In genomic region chr9:87581513-87581912, GRCh38 we compare ENCODE assay signal across 13 cellular contexts.
DNase-seq lines count a peak whose midpoint lies in the region; ATAC-seq, FAIRE-seq and TF ChIP-seq lines count a peak whose summit lies in the region.
"Had no signal": no experiment of that assay in that cellular context is flagged by ENCODE, and none has a peak within 500 bp of the region (broad histone marks: within the 10 kb centered on the region; RNA-seq: fewer than 3 reads in every experiment).

No MANE protein-coding gene starts in this region.

- H3K9ac ChIP-seq in K562 (ENCODE audit: insufficient read depth in 1 of 2, low read depth in 2 of 2, low read length in 2 of 2) (no peak overlapping the region), rectal smooth muscle tissue (ENCODE audit: low read length) (no peak overlapping the region)

- H3K9me3 Mint-ChIP-seq in CD4-positive, alpha-beta memory T cell: peaks cover 0 to 5% (median 0%) of the 10 kb centered on the region in 8 donors
- H3K9me3 Mint-ChIP-seq in activated naive CD4-positive, alpha-beta T cell treated with anti-CD3 and anti-CD28 coated beads for 36 hours: no peaks in the 10 kb centered on the region

- no peak overlapping the region for H2AFZ ChIP-seq in K562 (ENCODE audit: low read depth, low read length)

- no peak for TF ChIP-seq POLR2A in K562 (conservative IDR thresholded peaks at IDR 0.05)

- no peaks in the 10 kb centered on the region for H3K4me1 Mint-ChIP-seq in CD4-positive, alpha-beta memory T cell
- no peaks in the 10 kb centered on the region for H3K4me1 Mint-ChIP-seq in activated naive CD4-positive, alpha-beta T cell treated with anti-CD3 and anti-CD28 coated beads for 36 hours (ENCODE audit: low read depth)
- H3K4me1 Mint-ChIP-seq: B cell had no signal

- H3K27me3 ChIP-seq in K562 (ENCODE audit: control insufficient read depth in 2 of 2, insufficient read depth in 2 of 2, low read length in 2 of 2) (no peaks in the 10 kb centered on the region), right cardiac atrium (ENCODE audit: control insufficient read depth, insufficient read depth) (no peaks in the 10 kb centered on the region), rectal smooth muscle tissue (ENCODE audit: control insufficient read depth, insufficient read depth, low read length) (no peaks in the 10 kb centered on the region)
- no peaks in the 10 kb centered on the region for H3K27me3 ChIP-seq in CD4-positive, alpha-beta memory T cell (ENCODE audit: insufficient read depth, low read length)

- TF ChIP-seq EP300 in K562 (IDR thresholded peaks at IDR 0.05; ENCODE audit: low read length): peak; percentile 33; the same call in 1 of the 2 replicates

- peaks cover 0 to 28% of the 10 kb centered on the region in 2 experiments; a peak in 4 of 5 replicates for H3K4me1 ChIP-seq in K562 (replicated peaks in 1 of 2; ENCODE audit: control insufficient read depth in 2 of 2, insufficient read depth in 2 of 2, low read length in 2 of 2)
- peaks cover 5% of the 10 kb centered on the region for H3K4me1 ChIP-seq in right cardiac atrium (ENCODE audit: control insufficient read depth, insufficient read depth, low read length)
- peaks cover 21% of the 10 kb centered on the region for H3K4me1 ChIP-seq in rectal smooth muscle tissue (ENCODE audit: control insufficient read depth, insufficient read depth, low read length)
- no peaks in the 10 kb centered on the region for H3K4me1 ChIP-seq in CD4-positive, alpha-beta memory T cell (ENCODE audit: insufficient read depth, low read length)

- H3K27ac ChIP-seq in K562 (ENCODE audit: extremely low read depth, low read depth, low read length) (no peak overlapping the region; the same call in 2 of the 3 replicates), right cardiac atrium (ENCODE audit: low read length) (no peak overlapping the region), rectal smooth muscle tissue (ENCODE audit: low read depth, low read length) (peak overlapping the region; percentile 71)
- H3K27ac ChIP-seq in CD4-positive, alpha-beta memory T cell (ENCODE audit: low read depth, low read length): no peak overlapping the region

- H3K4me3 Mint-ChIP-seq in CD4-positive, alpha-beta memory T cell: no peak overlapping the region
- no peak overlapping the region for H3K4me3 Mint-ChIP-seq in activated naive CD4-positive, alpha-beta T cell treated with anti-CD3 and anti-CD28 coated beads for 36 hours
- H3K4me3 Mint-ChIP-seq: B cell had no signal

- no peak overlapping the region for H3K4me3 ChIP-seq in K562
- no peak overlapping the region for H3K4me3 ChIP-seq in right cardiac atrium (ENCODE audit: low read length)
- H3K4me3 ChIP-seq in rectal smooth muscle tissue (ENCODE audit: low read length): no peak overlapping the region
- H3K4me3 ChIP-seq in CD4-positive, alpha-beta memory T cell (ENCODE audit: low read length in 2 of 2): no peak overlapping the region

- no peak overlapping the region for H3K27ac Mint-ChIP-seq in CD4-positive, alpha-beta memory T cell
- H3K27ac Mint-ChIP-seq in activated naive CD4-positive, alpha-beta T cell treated with anti-CD3 and anti-CD28 coated beads for 36 hours: no peak overlapping the region
- H3K27ac Mint-ChIP-seq: B cell had no signal

- no TSS peak for BruUV-seq in K562 (replicated peaks; lab: Mats Ljungman, UMichigan)

- H3K27me3 Mint-ChIP-seq in CD4-positive, alpha-beta memory T cell: peaks cover 3 to 4% of the 10 kb centered on the region in 2 donors
- peaks cover 2% of the 10 kb centered on the region for H3K27me3 Mint-ChIP-seq in activated naive CD4-positive, alpha-beta T cell treated with anti-CD3 and anti-CD28 coated beads for 36 hours (ENCODE audit: low read depth)
- H3K27me3 Mint-ChIP-seq: B cell had no signal

- WGBS in K562 (ENCODE audit: insufficient coverage, low coverage, missing lambda C conversion rate): 25% methylated on average over 3 of the region's 3 CpGs
- 33% methylated on average over 3 of the region's 3 CpGs for WGBS in right cardiac atrium

- CTCF ChIA-PET in K562 (lab: Yijun Ruan, JAX; ENCODE audit: low intra/inter-chr PET ratio): no interaction called here
- CTCF ChIA-PET in CD4-positive, alpha-beta memory T cell (lab: Charles Lee; ENCODE audit: partially characterized antibody): no interaction called here
- CTCF ChIA-PET in activated naive CD4-positive, alpha-beta T cell treated with anti-CD3 and anti-CD28 coated beads for 36 hours (lab: Charles Lee): interaction anchor here (0.6 kb wide), 1 partner anchor 939 kb away, joined by 5 read pairs; no protein-coding TSS in a partner anchor

- no peaks in the 10 kb centered on the region for H3K9me3 ChIP-seq in K562 (replicated peaks; ENCODE audit: control insufficient read depth, insufficient read depth, low read depth, low read length)
- H3K9me3 ChIP-seq in right cardiac atrium (ENCODE audit: control insufficient read depth, low read length): no peaks in the 10 kb centered on the region
- no peaks in the 10 kb centered on the region for H3K9me3 ChIP-seq in CD4-positive, alpha-beta memory T cell (ENCODE audit: control insufficient read depth in 1 of 2, low read length in 2 of 2)

- no peaks in the 10 kb centered on the region for H3K36me3 ChIP-seq in K562 (ENCODE audit: control insufficient read depth, insufficient read depth, low read length)
- no peaks in the 10 kb centered on the region for H3K36me3 ChIP-seq in rectal smooth muscle tissue (ENCODE audit: control insufficient read depth, insufficient read depth, low read length)
- no peaks in the 10 kb centered on the region for H3K36me3 ChIP-seq in CD4-positive, alpha-beta memory T cell (ENCODE audit: insufficient read depth, low read length)

- intact Hi-C loops in K562 (cut with micrococcal nuclease): no loop called here
- intact Hi-C loops in right cardiac atrium (cut with DNase I): no loop called here
- intact Hi-C loops in CD4-positive, alpha-beta memory T cell (cut with micrococcal nuclease): no loop called here
- intact Hi-C loops in activated naive CD4-positive, alpha-beta T cell treated with anti-CD3 and anti-CD28 coated beads for 36 hours (cut with micrococcal nuclease): no loop called here

- H4K20me1 ChIP-seq in K562 (replicated peaks; ENCODE audit: control insufficient read depth, insufficient read depth, low read length): peaks cover 18% of the 10 kb centered on the region; the same call in 1 of the 2 replicates

- peaks cover 13% of the 10 kb centered on the region for H3K79me2 ChIP-seq in K562 (ENCODE audit: control insufficient read depth, insufficient read depth, low read length)

- in situ Hi-C loops in K562 (cut with MboI): no loop called here

- H3K36me3 Mint-ChIP-seq in CD4-positive, alpha-beta memory T cell: no peaks in the 10 kb centered on the region
- H3K36me3 Mint-ChIP-seq in activated naive CD4-positive, alpha-beta T cell treated with anti-CD3 and anti-CD28 coated beads for 36 hours (ENCODE audit: low read depth): no peaks in the 10 kb centered on the region

- DNase-seq in EH (ENCODE audit: low read depth) (peak; percentile 56), K562 (ENCODE audit: extremely low read depth in 1 of 4, low spot score in 3 of 4) (peak; percentile 40 to 69 (median 60)), right cardiac atrium (no peak), occipital lobe (lab: John Stamatoyannopoulos, UW) (no peak), DMS153 (lab: John Stamatoyannopoulos, UW) (no peak)
- DNase-seq in CD4-positive, alpha-beta memory T cell: no peak
- no peak for DNase-seq in activated naive CD4-positive, alpha-beta T cell treated with anti-CD3 and anti-CD28 coated beads for 36 hours
- DNase-seq: activated T-cell treated with anti-CD3 and anti-CD28 coated beads, Interleukin-2, amount 50 U/mL, for 1 hour; GDM1 had no signal

- peak; percentile 81 for FAIRE-seq in K562 (lab: Jason Lieb, UNC)
- FAIRE-seq: keratinocyte, urothelium cell line had no signal

- peak overlapping the region; percentile 25; the same call in 1 of the 2 replicates for H3K4me2 ChIP-seq in K562 (ENCODE audit: insufficient read depth, low read length)

- TF ChIP-seq RAD21 in K562 (CRISPR knock-in tag; conservative IDR thresholded peaks at IDR 0.05 in 1 of 2, IDR thresholded peaks at IDR 0.05 in 1 of 2): no peak

- TF ChIP-seq CTCF in K562 (IDR thresholded peaks at IDR 0.05 in 2 of 3, conservative IDR thresholded peaks at IDR 0.05 in 1 of 3; ENCODE audit: insufficient read depth in 2 of 3, low read depth in 1 of 3, low read length in 3 of 3): no peak

- ATAC-seq in K562 (peak; percentile 90), right cardiac atrium (peak; percentile 83 to 86)

- no peaks in the 10 kb centered on the region for H3K9me1 ChIP-seq in K562 (ENCODE audit: control insufficient read depth, insufficient read depth, low read length)

- POLR2A ChIA-PET in K562 (lab: Yijun Ruan, JAX): interaction anchor here (0.6 to 1.5 kb wide), 3 partner anchors 12 to 875 kb away, joined by 3 to 4 read pairs (median 3); no protein-coding TSS in a partner anchor
- POLR2A ChIA-PET in CD4-positive, alpha-beta memory T cell (lab: Charles Lee; ENCODE audit: partially characterized antibody): no interaction called here

TF ChIP-seq in K562, 482 proteins besides CTCF, POLR2A, EP300 and RAD21 (continues in another document):
- TF ChIP-seq EGR1 (conservative IDR thresholded peaks at IDR 0.05) (no peak), ETS2 (tag; IDR thresholded peaks at IDR 0.05; ENCODE audit: borderline replicate concordance, poor library complexity, severe bottlenecking) (no peak), HMBOX1 (IDR thresholded peaks at IDR 0.05) (peak; percentile 83), ZNF830 (CRISPR knock-in tag; IDR thresholded peaks at IDR 0.05) (no peak), SNIP1 (IDR thresholded peaks at IDR 0.05; ENCODE audit: low read depth) (no peak), RAD51 (IDR thresholded peaks at IDR 0.05; ENCODE audit: borderline replicate concordance, low read depth) (peak; percentile 93), ZBTB2 (IDR thresholded peaks at IDR 0.05) (no peak)

Comparison
In these comparisons a context has a peak if more than half of its experiments do, and no peak if none do; other contexts are left out.
1. DNase-seq: peak in EH (single experiment) and K562 (4 of 4); none in right cardiac atrium (0 of 3), CD4-positive, alpha-beta memory T cell (0 of 5), activated naive CD4-positive, alpha-beta T cell treated with anti-CD3 and anti-CD28 coated beads for 36 hours (single experiment), occipital lobe (single experiment) and DMS153 (single experiment).